Comparison of ENCODE assay signal across 21 cellular contexts in genomic region chr14:101833045-101833444, GRCh38.
DNase-seq lines count a peak whose midpoint lies in the region; ATAC-seq, FAIRE-seq and TF ChIP-seq lines count a peak whose summit lies in the region.
"Had no signal": no experiment of that assay in that cellular context is flagged by ENCODE, and none has a peak within 500 bp of the region (broad histone marks: within the 10 kb centered on the region; RNA-seq: fewer than 3 reads in every experiment).

No MANE protein-coding gene starts in this region.

- no TSS peak for BruUV-seq in HepG2 (replicated peaks; lab: Mats Ljungman, UMichigan)

- H3K27ac ChIP-seq in right lobe of liver (no peak overlapping the region), HepG2 (ENCODE audit: extremely low read length, insufficient read depth, low read length) (no peak overlapping the region), vagina (no peak overlapping the region)
- H3K27ac ChIP-seq: dorsolateral prefrontal cortex, uterus had no signal

- FAIRE-seq in HepG2 (lab: Jason Lieb, UNC): no peak

- 0 out of 2 replicates have a peak, but pooled peaks cover 9% of the 10 kb centered on the region for H4K20me1 ChIP-seq in HepG2 (ENCODE audit: insufficient read depth, low read length)

- H3K4me2 ChIP-seq in HepG2 (ENCODE audit: low read depth, low read length): no peak overlapping the region

- peak overlapping the region; percentile 61 for H3K27ac Mint-ChIP-seq in WTC11
- H3K27ac Mint-ChIP-seq: activated T-helper 1 cell treated with anti-CD3 and anti-CD28 coated beads, Interleukin-12 subunit alpha, Interleukin-12 subunit beta, Interleukin-2, Interleukin-4 antibody, amounts not matched to agents 30 ng/mL and 10 ng/mL and 1 ng/mL, durations not matched to agents 14 hours and 24 hours and 36 hours; nephron had no signal

- H3K4me3 Mint-ChIP-seq in WTC11: no peak overlapping the region
- H3K4me3 Mint-ChIP-seq: activated T-helper 1 cell treated with anti-CD3 and anti-CD28 coated beads, Interleukin-12 subunit alpha, Interleukin-12 subunit beta, Interleukin-2, Interleukin-4 antibody, amounts not matched to agents 30 ng/mL and 10 ng/mL and 1 ng/mL, durations not matched to agents 14 hours and 24 hours and 36 hours; nephron had no signal

- TF ChIP-seq RAD21 in HepG2 (CRISPR knock-in tag; IDR thresholded peaks at IDR 0.05): no peak

- H3K36me3 ChIP-seq in right lobe of liver (no peaks in the 10 kb centered on the region), HepG2 (replicated peaks in 1 of 2; ENCODE audit: control insufficient read depth in 1 of 2, insufficient read depth in 2 of 2, low read length in 2 of 2) (peaks cover 7 to 19% of the 10 kb centered on the region in 2 experiments; a peak in 4 of 5 replicates), vagina (no peaks in the 10 kb centered on the region)
- H3K36me3 ChIP-seq: uterus had no signal

- DNase-seq in right lobe of liver (peak in 1 of 3 donors; percentile 50), HepG2 (ENCODE audit: low spot score) (no peak), WTC11 (ENCODE audit: low spot score) (no peak), left lobe of liver (ENCODE audit: low spot score) (peak; percentile 49), SW 1271 (lab: John Stamatoyannopoulos, UW) (no peak), vagina (ENCODE audit: extremely low spot score in 2 of 2) (no peak)
- DNase-seq: amygdala; DMS79; dorsolateral prefrontal cortex; left colon; NCI-H1417 treated with DMSO at 0.1 percent for 48 hours; NK-92 treated with Interleukin-12 subunit alpha and Interleukin-12 subunit beta, amount 100 ng/mL, for 24 hours; posterior cingulate gyrus; SIG-M5; T-helper 1 cell; uterus had no signal

- TF ChIP-seq CTCF in right lobe of liver (IDR thresholded peaks at IDR 0.05) (no peak), HepG2 (CRISPR knock-in tag; IDR thresholded peaks at IDR 0.05) (no peak), WTC11 (IDR thresholded peaks at IDR 0.05) (no peak), vagina (IDR thresholded peaks at IDR 0.05) (no peak)

- no peak overlapping the region for H2AFZ ChIP-seq in HepG2 (ENCODE audit: low read length)

- no peak overlapping the region for H3K9ac ChIP-seq in HepG2 (ENCODE audit: insufficient read depth, low read depth, low read length)

- H3K4me1 Mint-ChIP-seq in WTC11: peaks cover 14% of the 10 kb centered on the region

- in situ Hi-C loops in HepG2 (cut with HindIII; ENCODE audit: extremely low pct_ligation_motif_present, low pct_unique_long_range_greater_than_20kb): no loop called here

- TF ChIP-seq POLR2A in right lobe of liver (IDR thresholded peaks at IDR 0.05) (no peak), HepG2 (IDR thresholded peaks at IDR 0.05; ENCODE audit: insufficient read depth in 1 of 2, low read depth in 2 of 2, low read length in 2 of 2) (no peak), vagina (IDR thresholded peaks at IDR 0.05) (no peak)

- WGBS in right lobe of liver (ENCODE audit: insufficient coverage, low coverage, low lambda C conversion rate, missing lambda C conversion rate): 18% methylated on average over 2 of the region's 11 CpGs
- WGBS in HepG2 (ENCODE audit: low lambda C conversion rate): 100% methylated on average over 2 of the region's 11 CpGs

- H3K4me3 ChIP-seq in right lobe of liver: peak overlapping the region in 1 of 3 donors; percentile 10
- H3K4me3 ChIP-seq in HepG2 (replicated peaks in 1 of 3; ENCODE audit: insufficient read depth in 1 of 3, low read depth in 2 of 3, low read length in 3 of 3): no peak overlapping the region
- H3K4me3 ChIP-seq in vagina: no peak overlapping the region
- H3K4me3 ChIP-seq: dorsolateral prefrontal cortex, HAP-1, heart left ventricle, uterus had no signal

- CTCF ChIA-PET in HepG2 (lab: Yijun Ruan, JAX; ENCODE audit: low intra/inter-chr PET ratio, low total read pairs): no interaction called here
- CTCF ChIA-PET in WTC11 (lab: Charles Lee): no interaction called here

- ATAC-seq in right lobe of liver: peak; percentile 59 to 83 (median 70)
- ATAC-seq in HepG2: no peak
- peak; percentile 52 for ATAC-seq in WTC11
- ATAC-seq in left lobe of liver: peak; percentile 78
- no peak for ATAC-seq in GM19397 (IDR thresholded peaks at IDR 0.05; ENCODE audit: unreplicated experiment)
- ATAC-seq: heart left ventricle, left colon had no signal

- peaks cover 42% of the 10 kb centered on the region for H3K79me2 ChIP-seq in HepG2 (ENCODE audit: insufficient read depth, low read length)

- no peaks in the 10 kb centered on the region for H3K9me3 Mint-ChIP-seq in WTC11
- H3K9me3 Mint-ChIP-seq: activated T-helper 1 cell treated with anti-CD3 and anti-CD28 coated beads, Interleukin-12 subunit alpha, Interleukin-12 subunit beta, Interleukin-2, Interleukin-4 antibody, amounts not matched to agents 30 ng/mL and 10 ng/mL and 1 ng/mL, durations not matched to agents 14 hours and 24 hours and 36 hours; nephron had no signal

- H3K9me3 ChIP-seq in right lobe of liver (no peaks in the 10 kb centered on the region), HepG2 (ENCODE audit: low read length) (no peaks in the 10 kb centered on the region), vagina (no peaks in the 10 kb centered on the region)
- H3K9me3 ChIP-seq: HAP-1, heart left ventricle, uterus had no signal

- no peaks in the 10 kb centered on the region for H3K36me3 Mint-ChIP-seq in WTC11

- POLR2A ChIA-PET in HepG2 (lab: Yijun Ruan, JAX) (no interaction called here), WTC11 (lab: Charles Lee) (interaction anchor here (0.8 kb wide), 1 partner anchor 23 kb away, joined by 3 read pairs; no protein-coding TSS in a partner anchor)

- intact Hi-C loops in right lobe of liver (cut with DNase I): no loop called here
- intact Hi-C loops in HepG2 (cut with micrococcal nuclease; ENCODE audit: unreplicated experiment): no loop called here
- intact Hi-C loops in vagina (cut with DNase I): no loop called here

- TF ChIP-seq EP300 in HepG2 (IDR thresholded peaks at IDR 0.05; ENCODE audit: low read depth in 2 of 2, low read length in 2 of 2) (no peak), HepG2 (CRISPR knock-in tag; IDR thresholded peaks at IDR 0.05; ENCODE audit: borderline replicate concordance) (no peak)

- no peaks in the 10 kb centered on the region for H3K27me3 Mint-ChIP-seq in WTC11 (ENCODE audit: low read depth)

- H3K4me1 ChIP-seq in right lobe of liver (peaks cover 0 to 18% (median 0%) of the 10 kb centered on the region in 4 donors), HepG2 (ENCODE audit: insufficient read depth, low read length) (no peaks in the 10 kb centered on the region), vagina (peaks cover 59% of the 10 kb centered on the region)
- H3K4me1 ChIP-seq: HAP-1, uterus had no signal

- no peaks in the 10 kb centered on the region for H3K27me3 ChIP-seq in right lobe of liver
- H3K27me3 ChIP-seq in HepG2 (ENCODE audit: control insufficient read depth in 1 of 2, insufficient read depth in 2 of 2, low read length in 2 of 2): no peaks in the 10 kb centered on the region
- no peaks in the 10 kb centered on the region for H3K27me3 ChIP-seq in vagina
- H3K27me3 ChIP-seq: dorsolateral prefrontal cortex, heart left ventricle, uterus had no signal

TF ChIP-seq in HepG2, 621 proteins besides CTCF, POLR2A, EP300 and RAD21 (continues in another document):
- TF ChIP-seq FOXC1 (CRISPR knock-in tag; IDR thresholded peaks at IDR 0.05; ENCODE audit: borderline replicate concordance) (no peak), ZNF678 (CRISPR knock-in tag; IDR thresholded peaks at IDR 0.05) (no peak), ISL2 (CRISPR knock-in tag; IDR thresholded peaks at IDR 0.05) (no peak), ZNF691 (CRISPR knock-in tag; IDR thresholded peaks at IDR 0.05; ENCODE audit: borderline replicate concordance, low read depth) (no peak)

TF ChIP-seq in WTC11, 78 proteins besides CTCF, POLR2A, EP300 and RAD21 (continues in another document):
- no peak for TF ChIP-seq CDX4 (CRISPR knock-in tag; IDR thresholded peaks at IDR 0.05; ENCODE audit: borderline replicate concordance)
- TF ChIP-seq PRDM15 (CRISPR knock-in tag; IDR thresholded peaks at IDR 0.05): no peak

Comparison
In these comparisons a context has a peak if more than half of its experiments do, and no peak if none do; other contexts are left out.
1. ATAC-seq: peak in right lobe of liver (4 of 4), WTC11 (single experiment) and left lobe of liver (single experiment); none in HepG2 (single experiment) and GM19397 (single experiment).